ENCODE assay signal across 8 cellular contexts in the genomic region with DNA sequence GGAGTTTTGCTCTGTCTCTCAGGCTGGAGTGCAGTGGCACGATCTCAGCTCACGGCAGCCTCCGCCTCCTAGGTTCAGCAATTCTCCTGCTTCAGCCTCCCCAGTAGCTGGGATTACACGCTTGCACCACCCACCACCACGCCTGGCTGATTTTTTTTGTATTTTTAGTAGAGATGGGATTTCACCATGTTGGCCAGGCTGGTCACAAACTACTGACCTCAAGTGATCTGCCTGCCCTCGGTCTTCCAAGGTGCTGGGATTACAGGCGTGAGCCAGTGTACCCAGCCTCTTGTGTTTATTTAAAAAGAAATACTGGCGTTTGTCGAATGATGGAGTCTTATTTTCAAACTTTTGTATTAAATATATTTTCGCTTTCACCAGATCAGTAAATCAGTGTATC.
DNase-seq lines count a peak whose midpoint lies in the region; FAIRE-seq and TF ChIP-seq lines count a peak whose summit lies in the region.
"Not testable (repeated sequence)": the region's sequence is repeated elsewhere in the genome, so short reads cannot be mapped to it uniquely, and the experiment has no call there.

No MANE protein-coding gene starts in this region.

- not testable (repeated sequence) for H3K27ac Mint-ChIP-seq in astrocyte (ENCODE audit: unreplicated experiment)

- H3K27ac ChIP-seq in OCI-LY1 (ENCODE audit: low read depth, low read length, poor library complexity, severe bottlenecking) (peak overlapping the region; percentile 89), WERI-Rb-1 (peak overlapping the region; percentile 91), rectal smooth muscle tissue (ENCODE audit: low read depth, low read length) (peak overlapping the region; percentile 69), transverse colon (peak overlapping the region; percentile 66 to 85 (median 80))
- H3K27ac ChIP-seq in astrocyte (ENCODE audit: low read depth, low read length); liver (ENCODE audit: low read depth in 1 of 2, low read length in 2 of 2): not testable (repeated sequence)

- H3K36me3 Mint-ChIP-seq in astrocyte (ENCODE audit: low read depth, unreplicated experiment), result not testable (repeated sequence)

- TF ChIP-seq EP300 in transverse colon (IDR thresholded peaks at IDR 0.05; ENCODE audit: low read depth), result not testable (repeated sequence)

- 50% methylated on average over 10 of the region's 10 CpGs for WGBS in liver
- WGBS in transverse colon (ENCODE audit: low coverage in 1 of 2), 2 donors, result 81 to 95% methylated on average over 8 to 10 of the region's 10 CpGs

- H3K9me3 ChIP-seq in BE2C; OCI-LY1 (ENCODE audit: low read length); WERI-Rb-1 (ENCODE audit: severe bottlenecking); astrocyte (ENCODE audit: insufficient read depth, low read depth, low read length); liver (ENCODE audit: control insufficient read depth in 4 of 4, low read length in 3 of 4); transverse colon: not testable (repeated sequence)

- not testable (repeated sequence) for FAIRE-seq in astrocyte (lab: Jason Lieb, UNC)

- H3F3A ChIP-seq in OCI-LY1 (ENCODE audit: insufficient read depth, low read length), result not testable (repeated sequence)

- H3K4me3 ChIP-seq in BE2C (ENCODE audit: low read depth, low read length), result peak overlapping the region; percentile 46; the same call in 1 of the 2 replicates
- H3K4me3 ChIP-seq in GM06990 (replicated peaks; ENCODE audit: low read depth, low read length), result peak overlapping the region; percentile 28; the same call in 1 of the 2 replicates
- not testable (repeated sequence) for H3K4me3 ChIP-seq in OCI-LY1 (ENCODE audit: low read depth, low read length, poor library complexity, severe bottlenecking); astrocyte (ENCODE audit: insufficient read depth, low read depth, low read length); liver (ENCODE audit: low read depth in 1 of 3, low read length in 3 of 3); rectal smooth muscle tissue (ENCODE audit: low read length); transverse colon
- 0 out of 2 replicates have a peak overlapping the region, but pooled peaks have one; percentile 6 for H3K4me3 ChIP-seq in WERI-Rb-1 (ENCODE audit: low read depth, low read length)

- peak in 1 of 2 donors; percentile 11 for TF ChIP-seq RAD21 in liver (IDR thresholded peaks at IDR 0.05)

- H3K27me3 Mint-ChIP-seq in astrocyte (ENCODE audit: low read depth, unreplicated experiment), result not testable (repeated sequence)

- H3K9ac ChIP-seq in OCI-LY1 (ENCODE audit: low read length); astrocyte (ENCODE audit: low read length); liver (ENCODE audit: low read depth in 1 of 2, low read length in 2 of 2); rectal smooth muscle tissue (ENCODE audit: low read length): not testable (repeated sequence)

- in situ Hi-C loops in transverse colon (cut with MboI; ENCODE audit: low pct_ligation_motif_present in 1 of 4, low pct_unique_long_range_greater_than_20kb in 1 of 4, low sequenced_read_pairs in 3 of 4), result not testable (repeated sequence)

- not testable (repeated sequence) for H3K27me3 ChIP-seq in BE2C; GM06990 (replicated peaks; ENCODE audit: control insufficient read depth, insufficient read depth, low read length); OCI-LY1 (ENCODE audit: insufficient read depth, low read length); WERI-Rb-1 (ENCODE audit: insufficient read depth, low read depth, severe bottlenecking); astrocyte (ENCODE audit: insufficient read depth, low read length); liver (ENCODE audit: control insufficient read depth in 4 of 4, insufficient read depth in 4 of 4, low read length in 3 of 4); rectal smooth muscle tissue (ENCODE audit: control insufficient read depth, insufficient read depth, low read length); transverse colon

- H3K4me1 ChIP-seq in BE2C (peaks cover 50% of the 10 kb centered on the region), OCI-LY1 (ENCODE audit: insufficient read depth, low read length, severe bottlenecking) (peaks cover 41% of the 10 kb centered on the region), liver (ENCODE audit: control insufficient read depth in 4 of 4, insufficient read depth in 4 of 4, low read length in 3 of 4) (peaks cover 5 to 23% (median 21%) of the 10 kb centered on the region in 4 donors), rectal smooth muscle tissue (ENCODE audit: control insufficient read depth, insufficient read depth, low read length) (peaks cover 52% of the 10 kb centered on the region), transverse colon (peaks cover 40 to 96% (median 53%) of the 10 kb centered on the region in 4 donors)
- not testable (repeated sequence) for H3K4me1 ChIP-seq in astrocyte (ENCODE audit: insufficient read depth, low read length)

- DNase-seq in BE2C; GM06990 (ENCODE audit: extremely low read depth, insufficient read length); astrocyte (ENCODE audit: low read depth); transverse colon: not testable (repeated sequence)
- DNase-seq in WERI-Rb-1, result peak; percentile 84

- H3K4me2 ChIP-seq in OCI-LY1 (ENCODE audit: low read length); astrocyte (ENCODE audit: low read length): not testable (repeated sequence)

- not testable (repeated sequence) for H2AFZ ChIP-seq in OCI-LY1 (ENCODE audit: low read length); astrocyte (ENCODE audit: low read depth, low read length)

- not testable (repeated sequence) for H4K20me1 ChIP-seq in OCI-LY1 (ENCODE audit: insufficient read depth, low read length)
- peaks cover 35% of the 10 kb centered on the region for H4K20me1 ChIP-seq in astrocyte (ENCODE audit: insufficient read depth, low read length)

- H3K79me2 ChIP-seq in OCI-LY1 (ENCODE audit: insufficient read depth, low read length), result not testable (repeated sequence)
- H3K79me2 ChIP-seq in astrocyte (ENCODE audit: insufficient read depth, low read length), result peaks cover 10% of the 10 kb centered on the region

- H3K4me3 Mint-ChIP-seq in astrocyte (ENCODE audit: unreplicated experiment), result peak overlapping the region; percentile 22

- intact Hi-C loops in transverse colon (cut with DNase I; ENCODE audit: low total_unique reads), result not testable (repeated sequence)

- not testable (repeated sequence) for H3K36me3 ChIP-seq in BE2C; GM06990 (ENCODE audit: control insufficient read depth, insufficient read depth, low read length); OCI-LY1 (ENCODE audit: insufficient read depth, low read length); WERI-Rb-1; astrocyte (ENCODE audit: insufficient read depth, low read length); liver (ENCODE audit: control insufficient read depth in 4 of 4, insufficient read depth in 3 of 4, low read depth in 1 of 4, low read length in 3 of 4); rectal smooth muscle tissue (ENCODE audit: control insufficient read depth, insufficient read depth, low read length); transverse colon

- peaks cover 37% of the 10 kb centered on the region for H3K4me1 Mint-ChIP-seq in astrocyte (ENCODE audit: low read depth, unreplicated experiment)

- not testable (repeated sequence) for H3K9me2 ChIP-seq in OCI-LY1 (ENCODE audit: low read depth, low read length)

- TF ChIP-seq CTCF in BE2C (IDR thresholded peaks at IDR 0.05; ENCODE audit: low read depth, low read length); GM06990 (IDR thresholded peaks at IDR 0.05; ENCODE audit: insufficient read depth, low read length, poor library complexity, severe bottlenecking); OCI-LY1 (IDR thresholded peaks at IDR 0.05; ENCODE audit: low read length); WERI-Rb-1 (IDR thresholded peaks at IDR 0.05; ENCODE audit: low read depth, low read length); astrocyte (IDR thresholded peaks at IDR 0.05; ENCODE audit: insufficient read depth, low read depth, low read length); liver (IDR thresholded peaks at IDR 0.05; ENCODE audit: low read depth, low read length, missing input control); transverse colon (IDR thresholded peaks at IDR 0.05): not testable (repeated sequence)

- not testable (repeated sequence) for H3K9me3 Mint-ChIP-seq in astrocyte (ENCODE audit: unreplicated experiment)

- TF ChIP-seq POLR2A in transverse colon (IDR thresholded peaks at IDR 0.05), result not testable (repeated sequence)

TF ChIP-seq in liver, 16 proteins besides CTCF, POLR2A, EP300 and RAD21:
- TF ChIP-seq HNF4A (conservative IDR thresholded peaks at IDR 0.05) (peak; percentile 32 to 57), RXRA (IDR thresholded peaks at IDR 0.05) (peak; percentile 63 to 71), YY1 (IDR thresholded peaks at IDR 0.05) (peak; percentile 17)
